ENCODE assay signal across 1 cellular context in genomic region chr12:132603240-132604107, GRCh38.
TF ChIP-seq lines count a peak whose summit lies in the region.

No MANE protein-coding gene starts in this region.

TF ChIP-seq in HepG2, 621 proteins besides CTCF, POLR2A, EP300 and RAD21:
- no peak for TF ChIP-seq KIAA2018 (CRISPR knock-in tag; IDR thresholded peaks at IDR 0.05; ENCODE audit: borderline replicate concordance)
- 0 out of 2 replicates have a peak, but pooled peaks have one; percentile 20 for TF ChIP-seq MXD1 (CRISPR knock-in tag; IDR thresholded peaks at IDR 0.05)
